In genomic region chr11:82229346-82229745, GRCh38 we compare ENCODE assay signal across 8 cellular contexts.
DNase-seq lines count a peak whose midpoint lies in the region; FAIRE-seq and TF ChIP-seq lines count a peak whose summit lies in the region.

No MANE protein-coding gene starts in this region.

- TF ChIP-seq CTCF in C4-2B (conservative IDR thresholded peaks at IDR 0.05) (peak; percentile 70), GM20000 (IDR thresholded peaks at IDR 0.05; ENCODE audit: extremely low read depth, missing control alignments) (no peak), cardiac fibroblast (IDR thresholded peaks at IDR 0.05; ENCODE audit: low read depth, low read length) (no peak)

- no peak overlapping the region for H3K27ac ChIP-seq in C4-2B

- no peak overlapping the region for H3K4me3 ChIP-seq in cardiac fibroblast (replicated peaks in 1 of 2; ENCODE audit: low read depth in 2 of 2, low read length in 2 of 2)

- no peak for FAIRE-seq in H54 (lab: Jason Lieb, UNC)

- DNase-seq in GM20000 (ENCODE audit: low spot score) (peak; percentile 10), NCI-H1105 treated with DMSO at 0.1 percent for 48 hours (lab: John Stamatoyannopoulos, UW) (peak; percentile 85), cardiac fibroblast (ENCODE audit: low read depth in 2 of 2) (peak; percentile 10 to 25), smooth muscle cell of the brain vasculature (ENCODE audit: low read depth, low spot score) (peak; percentile 24), H54 (ENCODE audit: insufficient read length, low spot score) (no peak), T-helper 9 cell (no peak)
- no peak for DNase-seq in central memory CD4-positive, alpha-beta T cell

- TF ChIP-seq POLR2A in H54 (IDR thresholded peaks at IDR 0.05; ENCODE audit: low read depth, low read length): no peak

Comparison
In these comparisons a context has a peak if more than half of its experiments do, and no peak if none do; other contexts are left out.
1. DNase-seq: peak in GM20000 (single experiment), NCI-H1105 treated with DMSO at 0.1 percent for 48 hours (single experiment), cardiac fibroblast (2 of 2) and smooth muscle cell of the brain vasculature (single experiment); none in H54 (single experiment), central memory CD4-positive, alpha-beta T cell (single experiment) and T-helper 9 cell (single experiment).